Comparison of ENCODE assay signal across 8 cellular contexts in the genomic region with DNA sequence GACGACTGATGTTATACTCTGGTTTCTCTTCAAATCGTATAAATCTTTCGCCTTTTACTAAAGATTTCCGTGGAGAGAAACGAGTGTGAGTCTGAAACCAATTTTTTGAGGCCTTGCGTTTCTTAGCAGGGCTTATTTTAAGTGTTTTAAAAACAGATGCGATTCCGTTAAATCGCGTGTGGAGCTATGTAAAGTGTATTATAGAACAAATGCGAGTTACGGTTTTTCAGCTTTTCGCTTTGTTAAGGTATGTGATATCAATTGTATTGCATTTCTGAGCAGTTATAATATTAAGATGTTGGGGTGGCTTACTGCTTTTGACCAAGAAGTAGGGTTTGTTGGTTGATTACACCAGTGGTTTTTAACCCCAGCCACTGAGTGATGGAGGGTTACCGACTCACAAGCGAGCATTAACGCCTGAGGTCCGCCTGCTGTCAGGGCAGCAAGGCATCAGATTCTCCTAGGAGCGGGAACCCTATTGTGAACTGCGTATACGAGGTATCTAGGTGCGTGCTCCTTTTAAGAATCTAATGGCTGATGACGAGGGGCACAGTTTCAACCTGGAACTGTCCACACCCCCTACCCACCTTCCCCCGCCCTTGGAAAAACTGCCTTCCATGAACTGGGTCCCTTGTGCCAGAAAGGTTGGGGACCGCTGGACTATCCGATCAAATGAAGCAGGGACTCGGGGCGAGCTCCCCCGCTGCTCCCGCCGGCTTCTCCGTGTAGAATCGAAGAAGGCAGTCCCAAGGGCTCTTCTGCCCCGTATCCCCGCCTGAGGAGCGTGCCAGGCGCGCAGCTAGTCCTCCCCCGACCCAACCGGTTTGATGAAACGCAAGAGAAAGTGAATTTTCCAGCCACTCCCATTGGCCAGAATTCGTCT. TPM values are rescaled to one million over a fixed set of nuclear protein-coding genes. Genes with fewer than 3 reads are reported as not detected.
DNase-seq lines count a peak whose midpoint lies in the region; ATAC-seq and TF ChIP-seq lines count a peak whose summit lies in the region.

No MANE protein-coding gene starts in this region.

- H3K4me3 Mint-ChIP-seq in activated naive CD4-positive, alpha-beta T cell treated with anti-CD3 and anti-CD28 coated beads, Interleukin-2, amount 50 U/mL, for 24 hours = peak overlapping the region; percentile 89

- TF ChIP-seq CTCF in NB4 (IDR thresholded peaks at IDR 0.05; ENCODE audit: low read depth, low read length) (no peak), suprapubic skin (IDR thresholded peaks at IDR 0.05) (no peak)

- no peaks in the 10 kb centered on the region for H3K9me3 Mint-ChIP-seq in activated naive CD4-positive, alpha-beta T cell treated with anti-CD3 and anti-CD28 coated beads, Interleukin-2, amount 50 U/mL, for 24 hours

- no peak for TF ChIP-seq EP300 in suprapubic skin (IDR thresholded peaks at IDR 0.05)

- H3K36me3 ChIP-seq in suprapubic skin = no peaks in the 10 kb centered on the region

- peak overlapping the region; percentile 100 for H3K27ac Mint-ChIP-seq in activated naive CD4-positive, alpha-beta T cell treated with anti-CD3 and anti-CD28 coated beads, Interleukin-2, amount 50 U/mL, for 24 hours

- H3K27ac ChIP-seq in suprapubic skin = peak overlapping the region; percentile 96

- peak; percentile 42 for ATAC-seq in HG02571 (IDR thresholded peaks at IDR 0.05; ENCODE audit: unreplicated experiment)

- DNase-seq in NB4 (ENCODE audit: low read depth) = peak; percentile 95
- DNase-seq in SK-MEL-5 (ENCODE audit: low read depth, low spot score) = peak; percentile 97
- peak; percentile 96 for DNase-seq in glomerular endothelial cell (ENCODE audit: extremely low read depth, low read depth, low spot score)
- DNase-seq in occipital lobe (lab: John Stamatoyannopoulos, UW) = peak; percentile 86
- peak; percentile 92 for DNase-seq in suprapubic skin (ENCODE audit: low spot score in 2 of 2)

- peaks cover 32% of the 10 kb centered on the region for H3K4me1 Mint-ChIP-seq in activated naive CD4-positive, alpha-beta T cell treated with anti-CD3 and anti-CD28 coated beads, Interleukin-2, amount 50 U/mL, for 24 hours

- in situ Hi-C loops in SK-MEL-5 (cut with HindIII; ENCODE audit: low pct_unique_long_range_greater_than_20kb, low sequenced_read_pairs) = no loop called here

- under 1% methylated on average over 29 of the region's 41 CpGs for WGBS in suprapubic skin

- TF ChIP-seq POLR2A in NB4 (IDR thresholded peaks at IDR 0.05; ENCODE audit: extremely low read depth, insufficient read length) = peak; percentile 100
- peak; percentile 94 to 99 for TF ChIP-seq POLR2A in suprapubic skin (IDR thresholded peaks at IDR 0.05)

- H3K4me1 ChIP-seq in suprapubic skin = peaks cover 10% of the 10 kb centered on the region

- H3K4me3 ChIP-seq in GM08714 (ENCODE audit: low read length) (peak overlapping the region; percentile 61; the same call in 1 of the 2 replicates), NB4 (ENCODE audit: low read depth, low read length) (peak overlapping the region; percentile 61), suprapubic skin (peak overlapping the region; percentile 68)

- no peaks in the 10 kb centered on the region for H3K27me3 ChIP-seq in suprapubic skin

- no peaks in the 10 kb centered on the region for H3K9me3 ChIP-seq in suprapubic skin

- H3K36me3 Mint-ChIP-seq in activated naive CD4-positive, alpha-beta T cell treated with anti-CD3 and anti-CD28 coated beads, Interleukin-2, amount 50 U/mL, for 24 hours = no peaks in the 10 kb centered on the region

- H3K27me3 Mint-ChIP-seq in activated naive CD4-positive, alpha-beta T cell treated with anti-CD3 and anti-CD28 coated beads, Interleukin-2, amount 50 U/mL, for 24 hours = no peaks in the 10 kb centered on the region

RNA-seq across cellular contexts. Expression of a gene that starts 17.8 kb away (rescaled TPM):
- 62.0 and 69.0 TPM in 2 replicates for total RNA-seq in SK-MEL-5 (2014; rRNA removed; shearing (Covaris generic))
- 146 and 165 TPM in 2 replicates for polyA plus RNA-seq in SK-MEL-5 (2015; cell fraction: cytosol; rRNA removed)
- 23.2 and 35.8 TPM in 2 replicates for polyA plus RNA-seq in SK-MEL-5 (2015; cell fraction: nucleus; rRNA removed)
- 117 and 120 TPM in 2 replicates for total RNA-seq in glomerular endothelial cell
- total RNA-seq in occipital lobe = 18.6 TPM
- 10 to 100 TPM; 59.5 to 98.4 (median 78.8) TPM for total RNA-seq in suprapubic skin

RNA-seq across cellular contexts. Expression of a gene that starts 26.1 kb away (rescaled TPM):
- total RNA-seq in SK-MEL-5 (2014; rRNA removed; shearing (Covaris generic)) = 204 and 218 TPM in 2 replicates
- polyA plus RNA-seq in SK-MEL-5 (2015; cell fraction: cytosol; rRNA removed) = 427 and 476 TPM in 2 replicates
- polyA plus RNA-seq in SK-MEL-5 (2015; cell fraction: nucleus; rRNA removed) = 142 and 169 TPM in 2 replicates
- total RNA-seq in glomerular endothelial cell (626 and 680 TPM in 2 replicates), occipital lobe (23.9 TPM), suprapubic skin (10 to 100 TPM; 26.7 to 47.6 (median 37.7) TPM)

RNA-seq across cellular contexts. Expression of a gene that starts 49.6 kb away (rescaled TPM):
- total RNA-seq in SK-MEL-5 (2014; rRNA removed; shearing (Covaris generic)) = not detected in 2 replicates
- not detected in 2 replicates for polyA plus RNA-seq in SK-MEL-5 (2015; cell fraction: cytosol; rRNA removed)
- polyA plus RNA-seq in SK-MEL-5 (2015; cell fraction: nucleus; rRNA removed) = not detected in 2 replicates
- total RNA-seq in glomerular endothelial cell (0.34 and 1.5 TPM in 2 replicates), occipital lobe (0.47 TPM), suprapubic skin (not detected)

Comparison
In these comparisons a context has a peak if more than half of its experiments do, and no peak if none do; other contexts are left out.
1. Peak in every context shown above with its lines: DNase-seq, ATAC-seq, H3K4me3 ChIP-seq and H3K27ac ChIP-seq.